ENCODE assay signal across 11 cellular contexts in the genomic region with DNA sequence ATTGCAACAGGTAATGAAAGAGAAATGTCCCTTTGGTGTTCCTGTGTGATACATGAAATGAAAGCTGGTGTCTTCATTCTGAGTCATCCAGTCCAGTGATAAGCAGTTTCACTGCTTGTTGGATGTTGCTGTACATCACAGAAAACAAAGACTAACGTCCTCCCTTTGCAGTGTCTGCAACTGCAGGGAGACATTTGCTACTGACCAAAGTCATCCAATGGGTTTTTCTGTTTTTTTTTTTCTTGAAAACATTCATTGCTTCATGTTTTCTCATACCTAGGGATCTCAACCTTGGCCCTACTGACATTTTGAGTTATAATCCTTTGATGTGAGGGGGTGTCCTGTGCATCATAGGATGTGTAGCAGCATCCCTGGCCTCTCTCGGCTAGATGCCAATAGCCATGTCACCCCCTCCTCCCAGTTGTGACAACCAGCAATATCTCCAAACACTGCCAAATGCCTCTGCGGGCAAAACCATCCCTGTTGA.
DNase-seq lines count a peak whose midpoint lies in the region; ATAC-seq and TF ChIP-seq lines count a peak whose summit lies in the region.
"Had no signal": no experiment of that assay in that cellular context is flagged by ENCODE, and none has a peak within 500 bp of the region (broad histone marks: within the 10 kb centered on the region; RNA-seq: fewer than 3 reads in every experiment).

No MANE protein-coding gene starts in this region.

- no peak overlapping the region for H3K27ac Mint-ChIP-seq in T-helper 2 cell treated with Interferon-gamma antibody and Interleukin-4, amounts not matched to agents 5 μg/mL and 100 μg/mL, for 36 hours
- H3K27ac Mint-ChIP-seq in Calu3 (ENCODE audit: unreplicated experiment), result no peak overlapping the region
- no peak overlapping the region for H3K27ac Mint-ChIP-seq in HFFc6
- H3K27ac Mint-ChIP-seq: neural progenitor cell had no signal

- DNase-seq in ELR (ENCODE audit: low read depth) (peak; percentile 27), hepatic stellate cell (ENCODE audit: low spot score) (no peak), dedifferentiated amniotic fluid mesenchymal stem cell (ENCODE audit: extremely low spot score) (no peak), Calu3 (no peak), HFFc6 (no peak)
- DNase-seq in T-helper 2 cell treated with Interferon-gamma antibody and Interleukin-4, amounts not matched to agents 5 μg/mL and 100 μg/mL, for 36 hours (ENCODE audit: low spot score), result peak; percentile 33
- DNase-seq: anterior cingulate cortex had no signal

- H3K27me3 Mint-ChIP-seq in T-helper 2 cell treated with Interferon-gamma antibody and Interleukin-4, amounts not matched to agents 5 μg/mL and 100 μg/mL, for 36 hours (ENCODE audit: low read depth), result no peaks in the 10 kb centered on the region
- H3K27me3 Mint-ChIP-seq in Calu3 (ENCODE audit: unreplicated experiment), result no peaks in the 10 kb centered on the region
- H3K27me3 Mint-ChIP-seq in HFFc6 (ENCODE audit: insufficient read depth), result no peaks in the 10 kb centered on the region

- no peaks in the 10 kb centered on the region for H3K9me3 Mint-ChIP-seq in T-helper 2 cell treated with Interferon-gamma antibody and Interleukin-4, amounts not matched to agents 5 μg/mL and 100 μg/mL, for 36 hours
- H3K9me3 Mint-ChIP-seq in Calu3 (ENCODE audit: low read depth, unreplicated experiment) (no peaks in the 10 kb centered on the region), HFFc6 (no peaks in the 10 kb centered on the region)
- H3K9me3 Mint-ChIP-seq: neural progenitor cell had no signal

- CTCF ChIA-PET in Calu3 (lab: Charles Lee), result interaction anchor here (0.6 to 0.7 kb wide), 2 partner anchors 74 to 929 kb away, joined by 3 read pairs; no protein-coding TSS in a partner anchor

- H3K4me1 Mint-ChIP-seq in T-helper 2 cell treated with Interferon-gamma antibody and Interleukin-4, amounts not matched to agents 5 μg/mL and 100 μg/mL, for 36 hours (ENCODE audit: low read depth), result peaks cover 31% of the 10 kb centered on the region
- H3K4me1 Mint-ChIP-seq in Calu3 (ENCODE audit: low read depth, unreplicated experiment), result peaks cover 34% of the 10 kb centered on the region
- H3K4me1 Mint-ChIP-seq in HFFc6 (ENCODE audit: low read depth), result peaks cover 24% of the 10 kb centered on the region

- peak; percentile 82 for ATAC-seq in GM19372 (IDR thresholded peaks at IDR 0.05; ENCODE audit: low read depth, unreplicated experiment)
- peak; percentile 98 for ATAC-seq in HG02981 (IDR thresholded peaks at IDR 0.05; ENCODE audit: unreplicated experiment)
- ATAC-seq: gastroesophageal sphincter had no signal

- no peak overlapping the region for H3K4me3 Mint-ChIP-seq in T-helper 2 cell treated with Interferon-gamma antibody and Interleukin-4, amounts not matched to agents 5 μg/mL and 100 μg/mL, for 36 hours
- H3K4me3 Mint-ChIP-seq in Calu3 (ENCODE audit: low read depth, unreplicated experiment) (no peak overlapping the region), HFFc6 (no peak overlapping the region)
- H3K4me3 Mint-ChIP-seq: neural progenitor cell had no signal

- H3K36me3 Mint-ChIP-seq in T-helper 2 cell treated with Interferon-gamma antibody and Interleukin-4, amounts not matched to agents 5 μg/mL and 100 μg/mL, for 36 hours (ENCODE audit: low read depth), result no peaks in the 10 kb centered on the region
- H3K36me3 Mint-ChIP-seq in Calu3 (ENCODE audit: insufficient read depth, unreplicated experiment) (peaks cover 4% of the 10 kb centered on the region), HFFc6 (ENCODE audit: low read depth) (no peaks in the 10 kb centered on the region)

- TF ChIP-seq CTCF in Calu3 (IDR thresholded peaks at IDR 0.05; ENCODE audit: unreplicated experiment) (no peak), HFFc6 (IDR thresholded peaks at IDR 0.05) (no peak)

- no TSS peak for BruUV-seq in Calu3 (replicated peaks; lab: Mats Ljungman, UMichigan)

- intact Hi-C loops in Calu3 (cut with micrococcal nuclease; ENCODE audit: unreplicated experiment), result no loop called here

Comparison
In these comparisons a context has a peak if more than half of its experiments do, and no peak if none do; other contexts are left out.
1. DNase-seq: peak in ELR (single experiment) and T-helper 2 cell treated with Interferon-gamma antibody and Interleukin-4, amounts not matched to agents 5 μg/mL and 100 μg/mL, for 36 hours (single experiment); none in hepatic stellate cell (single experiment), dedifferentiated amniotic fluid mesenchymal stem cell (single experiment), Calu3 (single experiment) and HFFc6 (single experiment).